In the genomic region with DNA sequence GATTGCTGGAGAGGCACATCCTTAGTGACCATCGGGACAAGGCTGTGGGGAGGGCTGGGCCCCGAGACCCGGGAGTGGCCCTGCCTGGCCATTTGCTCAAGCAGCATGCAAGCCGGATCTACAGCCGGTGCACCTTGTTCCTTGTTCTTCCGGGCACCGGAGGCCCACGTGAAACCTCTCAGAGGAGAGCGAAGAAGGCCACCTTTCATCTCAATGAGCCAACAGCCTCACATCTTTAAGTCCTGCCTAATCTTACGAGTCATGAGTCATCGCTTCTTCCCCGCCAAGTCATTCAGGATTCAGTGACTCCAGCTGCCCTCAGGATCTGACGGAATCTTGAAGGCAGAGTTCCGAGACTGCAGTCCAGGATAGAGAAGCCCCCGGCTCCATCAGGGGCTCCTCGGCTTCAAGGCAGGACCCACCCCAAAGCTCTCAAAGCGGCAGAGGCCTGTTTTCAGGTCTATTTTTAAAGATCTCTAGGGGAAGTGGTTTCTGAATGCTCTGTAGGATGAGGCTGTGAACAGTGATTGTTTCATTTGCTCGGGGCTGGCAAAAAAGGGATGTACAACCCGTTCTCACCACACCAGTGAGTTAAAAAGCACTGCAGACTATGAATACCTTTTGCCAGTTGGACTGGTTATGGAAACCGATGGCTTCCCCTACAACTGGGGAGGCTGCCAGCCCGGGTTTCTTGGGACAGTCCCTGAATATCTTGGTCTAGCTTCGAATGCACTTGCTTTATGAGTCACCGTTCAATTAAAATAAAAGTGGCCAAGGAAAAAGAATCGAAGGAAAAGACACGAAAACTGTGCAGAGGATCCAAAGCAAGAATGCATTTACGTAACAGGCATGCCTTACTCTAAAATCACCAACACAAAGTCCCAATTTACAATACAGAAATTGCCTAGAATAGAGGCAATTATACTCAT, we compare ENCODE assay signal across 8 cellular contexts. TPM values are rescaled to one million over a fixed set of nuclear protein-coding genes. Genes with fewer than 3 reads are reported as not detected.
DNase-seq lines count a peak whose midpoint lies in the region; ATAC-seq, FAIRE-seq and TF ChIP-seq lines count a peak whose summit lies in the region.

No MANE protein-coding gene starts in this region.

- TF ChIP-seq CTCF in coronary artery (IDR thresholded peaks at IDR 0.05): no peak

- H3K27ac ChIP-seq in coronary artery: peak overlapping the region; percentile 66 to 71

- H3K4me3 ChIP-seq in coronary artery: peak overlapping the region; percentile 65

- no peak for FAIRE-seq in HTR-8/SVneo (lab: Jason Lieb, UNC)

- DNase-seq in Caki2 (ENCODE audit: low read depth) (peak; percentile 86), HTR-8/SVneo (ENCODE audit: insufficient read length, low spot score) (peak; percentile 84), coronary artery (ENCODE audit: low spot score) (no peak), medulla oblongata (ENCODE audit: extremely low spot score) (peak; percentile 84), mesenteric fat pad (ENCODE audit: low spot score) (no peak)
- peak; percentile 46 for DNase-seq in activated CD4-positive, alpha-beta T cell treated with anti-CD3 and anti-CD28 coated beads for 1 hour
- peak; percentile 31 for DNase-seq in stimulated activated CD8-positive, alpha-beta memory T cell treated with anti-CD3 and anti-CD28 coated beads, Interleukin-15, amount 100 ng/mL, for 1 hour (ENCODE audit: low read depth)

- peak; percentile 65 for ATAC-seq in GM21390 (IDR thresholded peaks at IDR 0.05; ENCODE audit: unreplicated experiment)

- in situ Hi-C loops in Caki2 (cut with HindIII; ENCODE audit: low pct_unique_long_range_greater_than_20kb, low sequenced_read_pairs): no loop called here

RNA-seq across cellular contexts. Expression of gene ECHDC3, which starts 57.2 kb away (rescaled TPM):
- total RNA-seq in Caki2 (2014; rRNA removed; shearing (Covaris generic); ENCODE audit: low replicate concordance): 29.5 and 36.8 TPM in 2 replicates
- total RNA-seq in mesenteric fat pad: 161 TPM

Comparison
In these comparisons a context has a peak if more than half of its experiments do, and no peak if none do; other contexts are left out.
1. DNase-seq: peak in Caki2 (single experiment), HTR-8/SVneo (single experiment), activated CD4-positive, alpha-beta T cell treated with anti-CD3 and anti-CD28 coated beads for 1 hour (single experiment), medulla oblongata (single experiment) and stimulated activated CD8-positive, alpha-beta memory T cell treated with anti-CD3 and anti-CD28 coated beads, Interleukin-15, amount 100 ng/mL, for 1 hour (single experiment); none in coronary artery (single experiment) and mesenteric fat pad (single experiment).